ENCODE assay signal across 8 cellular contexts in the genomic region with DNA sequence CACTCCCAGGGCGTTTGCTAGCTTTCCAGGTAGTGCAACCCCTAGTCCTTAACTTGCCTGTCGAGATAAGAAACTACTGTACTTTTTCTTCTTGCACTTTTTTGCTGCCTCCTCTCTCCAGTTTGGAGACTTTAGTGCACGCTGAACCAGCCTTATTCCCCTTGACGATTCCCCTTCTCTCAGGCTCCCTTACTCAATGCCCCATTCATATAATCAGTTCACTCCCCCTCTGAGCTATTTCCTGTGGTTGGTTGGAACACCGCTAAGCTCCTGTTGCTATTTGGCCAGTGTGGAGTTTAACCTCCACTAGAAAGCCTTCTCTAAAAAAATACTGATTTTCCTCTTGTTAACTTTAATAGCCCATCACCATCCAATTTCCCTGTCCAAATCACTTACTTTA. TPM values are rescaled to one million over a fixed set of nuclear protein-coding genes. Genes with fewer than 3 reads are reported as not detected.
DNase-seq lines count a peak whose midpoint lies in the region; ATAC-seq, FAIRE-seq and TF ChIP-seq lines count a peak whose summit lies in the region.

No MANE protein-coding gene starts in this region.

- H3K9ac ChIP-seq in iPS-18a (ENCODE audit: low read length) = peak overlapping the region; percentile 74
- H3K9ac ChIP-seq in skeletal muscle satellite cell (ENCODE audit: low read depth, low read length) = peak overlapping the region; percentile 90

- peaks cover 8% of the 10 kb centered on the region for H3K27me3 Mint-ChIP-seq in brain

- peaks cover 0 to 4% (median 0%) of the 10 kb centered on the region in 5 experiments for H3K9me3 Mint-ChIP-seq in brain

- FAIRE-seq in H54 (lab: Jason Lieb, UNC) = peak; percentile 23

- H3K36me3 ChIP-seq in iPS-18a (ENCODE audit: control insufficient read depth, low read depth, low read length) (no peaks in the 10 kb centered on the region), skeletal muscle satellite cell (ENCODE audit: insufficient read depth, low read length) (no peaks in the 10 kb centered on the region)

- peaks cover 55% of the 10 kb centered on the region for H3K4me1 Mint-ChIP-seq in brain

- H3K4me3 Mint-ChIP-seq in brain = peak overlapping the region; percentile 91 to 97 (median 93)

- ATAC-seq in GM21825 (IDR thresholded peaks at IDR 0.05; ENCODE audit: unreplicated experiment) (no peak), HG03460 (IDR thresholded peaks at IDR 0.05; ENCODE audit: unreplicated experiment) (no peak)

- H3K27ac Mint-ChIP-seq in brain = peak overlapping the region; percentile 94 to 99 (median 96)

- peaks cover 28% of the 10 kb centered on the region for H3K36me3 Mint-ChIP-seq in brain

- DNase-seq in H54 (ENCODE audit: insufficient read length, low spot score) = peak; percentile 49
- peak; percentile 32 for DNase-seq in NOMO-1 treated with DMSO at 0.1 percent for 48 hours (lab: John Stamatoyannopoulos, UW; ENCODE audit: unreplicated experiment)

- peaks cover 4% of the 10 kb centered on the region for H3K4me1 ChIP-seq in iPS-18a (ENCODE audit: control insufficient read depth, low read depth, low read length)
- peaks cover 14% of the 10 kb centered on the region for H3K4me1 ChIP-seq in skeletal muscle satellite cell (ENCODE audit: control insufficient read depth, insufficient read depth, low read length)

- H3K4me2 ChIP-seq in skeletal muscle satellite cell (ENCODE audit: low read length) = peak overlapping the region; percentile 99

- H3K4me3 ChIP-seq in iPS-18a (ENCODE audit: low read length) = peak overlapping the region; percentile 94
- H3K4me3 ChIP-seq in skeletal muscle satellite cell (ENCODE audit: low read length) = peak overlapping the region; percentile 91

- H3K9me3 ChIP-seq in iPS-18a (ENCODE audit: control insufficient read depth, low read depth, low read length) (no peaks in the 10 kb centered on the region), skeletal muscle satellite cell (replicated peaks; ENCODE audit: low read length) (no peaks in the 10 kb centered on the region)

- H3K27me3 ChIP-seq in iPS-18a (ENCODE audit: control insufficient read depth, insufficient read depth, low read length) (no peaks in the 10 kb centered on the region), skeletal muscle satellite cell (ENCODE audit: control insufficient read depth, insufficient read depth, low read length) (no peaks in the 10 kb centered on the region)

- no peak for TF ChIP-seq POLR2A in H54 (IDR thresholded peaks at IDR 0.05; ENCODE audit: low read depth, low read length)

- TF ChIP-seq CTCF in C4-2B (conservative IDR thresholded peaks at IDR 0.05) (no peak), brain (conservative IDR thresholded peaks at IDR 0.05) (no peak)

- H3K27ac ChIP-seq in C4-2B (peak overlapping the region; percentile 76), iPS-18a (ENCODE audit: low read length) (no peak overlapping the region)

RNA-seq across cellular contexts. Expression of a gene that starts 0.7 kb away (rescaled TPM):
- 34.8 TPM for polyA plus RNA-seq in brain (ENCODE audit: insufficient read depth, low read depth, low replicate concordance)
- 18.8 and 24.8 TPM in 2 replicates for total RNA-seq in skeletal muscle satellite cell (2012; rRNA removed)

RNA-seq across cellular contexts. Expression of a gene that starts 49.7 kb away (rescaled TPM):
- polyA plus RNA-seq in brain (ENCODE audit: insufficient read depth, low read depth, low replicate concordance) = 33.7 TPM
- 3.5 and 3.7 TPM in 2 replicates for total RNA-seq in skeletal muscle satellite cell (2012; rRNA removed)
